ENCODE assay signal across 1 cellular context in the genomic region with DNA sequence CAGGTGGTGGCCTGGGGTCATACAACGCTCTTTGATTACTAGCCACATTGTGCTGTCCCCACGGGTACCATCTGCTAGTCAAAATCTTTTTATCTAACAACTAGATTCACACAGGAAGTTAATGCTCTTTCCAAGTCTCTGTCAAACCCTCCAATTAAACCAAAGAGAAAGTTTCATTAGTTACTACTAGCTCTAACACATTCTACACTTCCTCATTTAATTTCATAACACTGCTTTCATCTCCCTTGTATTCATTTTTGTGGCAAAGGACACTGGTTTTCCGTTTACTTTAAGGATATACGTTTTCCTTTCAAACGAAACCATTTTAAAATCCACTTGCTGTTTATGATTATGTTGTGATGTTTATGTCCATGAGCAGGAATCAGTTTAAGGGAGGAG.
TF ChIP-seq lines count a peak whose summit lies in the region.

No MANE protein-coding gene starts in this region.

TF ChIP-seq in GM12878, 131 proteins besides CTCF, POLR2A, EP300 and RAD21:
- TF ChIP-seq, protein P1, sequence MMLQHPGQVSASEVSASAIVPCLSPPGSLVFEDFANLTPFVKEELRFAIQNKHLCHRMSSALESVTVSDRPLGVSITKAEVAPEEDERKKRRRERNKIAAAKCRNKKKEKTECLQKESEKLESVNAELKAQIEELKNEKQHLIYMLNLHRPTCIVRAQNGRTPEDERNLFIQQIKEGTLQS (IDR thresholded peaks at IDR 0.05; ENCODE audit: borderline replicate concordance, extremely low read depth, low read depth, low read length), result no peak
- TF ChIP-seq ZNF217 (IDR thresholded peaks at IDR 0.05), result no peak
- peak; percentile 78; the same call in 1 of the 2 replicates for TF ChIP-seq SPI1 (IDR thresholded peaks at IDR 0.05; ENCODE audit: borderline replicate concordance, insufficient read depth, low read depth, low read length)
- peak; percentile 72; the same call in 1 of the 2 replicates for TF ChIP-seq MTA2 (IDR thresholded peaks at IDR 0.05; ENCODE audit: low read depth)
- no peak for TF ChIP-seq MXI1 (IDR thresholded peaks at IDR 0.05; ENCODE audit: low read depth, low read length)
TF ChIP-seq in GM12878: peak in this region for 2.
